In genomic region chr18:62357079-62357719, GRCh38 we compare ENCODE assay signal across 27 cellular contexts.
A peak's percentile ranks its signal among the peaks of the same experiment; 100 is the strongest.
DNase-seq lines count a peak whose midpoint lies in the region; ATAC-seq, FAIRE-seq and TF ChIP-seq lines count a peak whose summit lies in the region.
"Had no signal": no experiment of that assay in that cellular context is flagged by ENCODE, and none has a peak within 500 bp of the region (broad histone marks: within the 10 kb centered on the region; RNA-seq: fewer than 3 reads in every experiment).

No MANE protein-coding gene starts in this region.

- H3K27me3 Mint-ChIP-seq in stimulated activated memory B cell treated with anti-CD40 and anti-IgM and Interleukin-4, amounts not matched to agents 10 μg/mL and 1 μg/mL and 100 μg/mL, for 72 hours = peaks cover 19% of the 10 kb centered on the region
- H3K27me3 Mint-ChIP-seq: activated CD4-positive, alpha-beta T cell treated with anti-CD3 and anti-CD28 coated beads for 36 hours; type B pancreatic cell had no signal

- no peak overlapping the region for H3K4me3 Mint-ChIP-seq in stimulated activated memory B cell treated with anti-CD40 and anti-IgM and Interleukin-4, amounts not matched to agents 10 μg/mL and 1 μg/mL and 100 μg/mL, for 72 hours
- H3K4me3 Mint-ChIP-seq: activated CD4-positive, alpha-beta T cell treated with anti-CD3 and anti-CD28 coated beads for 36 hours; natural killer cell treated with Interleukin-12 subunit alpha and Interleukin-12 subunit beta and Interleukin-15 and Interleukin-18, amount 100 ng/mL, for 72 hours; type B pancreatic cell had no signal

- H3K4me1 Mint-ChIP-seq in stimulated activated memory B cell treated with anti-CD40 and anti-IgM and Interleukin-4, amounts not matched to agents 10 μg/mL and 1 μg/mL and 100 μg/mL, for 72 hours = no peaks in the 10 kb centered on the region

- no peak overlapping the region for H3K27ac Mint-ChIP-seq in stimulated activated memory B cell treated with anti-CD40 and anti-IgM and Interleukin-4, amounts not matched to agents 10 μg/mL and 1 μg/mL and 100 μg/mL, for 72 hours
- H3K27ac Mint-ChIP-seq: activated CD4-positive, alpha-beta T cell treated with anti-CD3 and anti-CD28 coated beads for 36 hours; natural killer cell treated with Interleukin-12 subunit alpha and Interleukin-12 subunit beta and Interleukin-15 and Interleukin-18, amount 100 ng/mL, for 72 hours; type B pancreatic cell had no signal

- TF ChIP-seq CTCF in GM13977 (IDR thresholded peaks at IDR 0.05; ENCODE audit: extremely low read depth, insufficient read depth, missing control alignments) = no peak

- in situ Hi-C loops in GM13977 (cut with MboI; ENCODE audit: low pct_unique_long_range_greater_than_20kb, low sequenced_read_pairs, unreplicated experiment) = no loop called here

- DNase-seq in GM13977 (ENCODE audit: low spot score) (peak; percentile 48), GM19239 (ENCODE audit: insufficient read length, low spot score) (no peak), middle frontal gyrus (ENCODE audit: extremely low spot score, low spot score) (no peak)
- DNase-seq: activated CD4-positive, alpha-beta T cell treated with anti-CD3 and anti-CD28 coated beads for 36 hours; activated T-cell treated with anti-CD3 and anti-CD28 coated beads, Interleukin-2, amount 50 U/mL, for 1 hour; adrenal gland; body of pancreas; C1 segment of cervical spinal cord; Caco-2; cerebellar nuclear complex; dorsolateral prefrontal cortex; HCEC 1CT; IMR-90; midbrain; NCI-H1048; NCI-H1930; NCI-H524 treated with DMSO at 0.1 percent for 48 hours; Peyer's patch; SIG-M5; stimulated activated CD4-positive, alpha-beta T cell treated with anti-CD3 and anti-CD28 coated beads, Interleukin-1b, Interleukin-23, amount 100 ng/mL, for 48 hours; stimulated activated CD8-positive, alpha-beta memory T cell treated with anti-CD3 and anti-CD28 coated beads, Interleukin-4, amount 100 ng/mL, for 48 hours had no signal

- H3K9me3 Mint-ChIP-seq in stimulated activated memory B cell treated with anti-CD40 and anti-IgM and Interleukin-4, amounts not matched to agents 10 μg/mL and 1 μg/mL and 100 μg/mL, for 72 hours = no peaks in the 10 kb centered on the region
- H3K9me3 Mint-ChIP-seq: natural killer cell treated with Interleukin-12 subunit alpha and Interleukin-12 subunit beta and Interleukin-15 and Interleukin-18, amount 100 ng/mL, for 72 hours; type B pancreatic cell had no signal

- ATAC-seq in HG03432 (IDR thresholded peaks at IDR 0.05; ENCODE audit: unreplicated experiment) (peak; percentile 69), GM19452 (IDR thresholded peaks at IDR 0.05; ENCODE audit: unreplicated experiment) (no peak), GM19351 (IDR thresholded peaks at IDR 0.05; ENCODE audit: unreplicated experiment) (no peak)
- ATAC-seq in stimulated activated memory B cell treated with anti-CD40 and anti-IgM and Interleukin-4, amounts not matched to agents 10 μg/mL and 1 μg/mL and 100 μg/mL, for 72 hours = peak; percentile 9
- ATAC-seq: activated CD4-positive, alpha-beta T cell treated with anti-CD3 and anti-CD28 coated beads for 36 hours; body of pancreas had no signal

- FAIRE-seq in GM19239 (lab: Jason Lieb, UNC) = peak; percentile 45

- no peaks in the 10 kb centered on the region for H3K36me3 Mint-ChIP-seq in stimulated activated memory B cell treated with anti-CD40 and anti-IgM and Interleukin-4, amounts not matched to agents 10 μg/mL and 1 μg/mL and 100 μg/mL, for 72 hours
- H3K36me3 Mint-ChIP-seq: natural killer cell treated with Interleukin-12 subunit alpha and Interleukin-12 subunit beta and Interleukin-15 and Interleukin-18, amount 100 ng/mL, for 72 hours; type B pancreatic cell had no signal

Comparison
In these comparisons a context has a peak if more than half of its experiments do, and no peak if none do; other contexts are left out.
1. ATAC-seq: peak in HG03432 (single experiment) and stimulated activated memory B cell treated with anti-CD40 and anti-IgM and Interleukin-4, amounts not matched to agents 10 μg/mL and 1 μg/mL and 100 μg/mL, for 72 hours (single experiment); none in GM19452 (single experiment) and GM19351 (single experiment).